In the genomic region with DNA sequence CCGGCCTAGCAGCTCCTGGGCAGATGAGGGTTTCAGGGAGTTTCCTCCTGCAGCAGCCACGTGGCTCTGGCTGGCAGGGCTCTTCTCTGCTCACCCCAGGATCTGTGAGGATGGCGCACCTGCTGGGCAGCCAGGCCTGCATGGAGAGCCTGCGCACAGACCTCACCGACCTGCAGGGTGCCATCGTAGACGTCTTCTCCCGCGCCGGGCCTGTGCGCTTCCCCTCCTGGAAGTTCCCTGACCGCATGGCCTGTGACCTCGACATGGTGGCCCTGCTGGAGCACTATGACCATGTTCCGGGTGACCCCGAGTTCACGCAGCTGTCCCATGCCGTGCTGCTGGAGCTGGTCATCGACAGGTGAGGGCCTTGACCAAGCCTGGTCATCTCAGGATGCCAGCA, we compare ENCODE assay signal across 25 cellular contexts.
"Had no signal": no experiment of that assay in that cellular context is flagged by ENCODE, and none has a peak within 500 bp of the region (broad histone marks: within the 10 kb centered on the region; RNA-seq: fewer than 3 reads in every experiment).

No MANE protein-coding gene starts in this region.

- H3K27me3 Mint-ChIP-seq: memory B cell, naive B cell had no signal

- H3K4me1 ChIP-seq: esophagus squamous epithelium, gastrocnemius medialis, heart right ventricle, left lung had no signal

- ATAC-seq: esophagus mucosa, gastrocnemius medialis, heart right ventricle, left cardiac atrium, left lung, left ventricle myocardium superior, mucosa of descending colon had no signal

- H3K27me3 ChIP-seq: dorsolateral prefrontal cortex, esophagus squamous epithelium, gastrocnemius medialis, heart right ventricle, left lung had no signal

- H3K36me3 Mint-ChIP-seq: mesothelial cell of epicardium, naive B cell had no signal

- H3K4me1 Mint-ChIP-seq: memory B cell had no signal

- H3K4me3 ChIP-seq: coronary artery, dorsolateral prefrontal cortex, esophagus squamous epithelium, gastrocnemius medialis, heart right ventricle, left lung, lung, mucosa of descending colon had no signal

- H3K27ac Mint-ChIP-seq: memory B cell, mesothelial cell of epicardium had no signal

- DNase-seq: dermis blood vessel endothelial cell; dorsolateral prefrontal cortex; effector CD4-positive, alpha-beta T cell; effector memory CD4-positive, alpha-beta T cell; erythroblast; esophagus squamous epithelium; foreskin fibroblast; foreskin melanocyte; gastrocnemius medialis; glutamatergic neuron; head of caudate nucleus; heart right ventricle; hippocampal formation; left cardiac atrium; left ventricle myocardium superior; mammary epithelial cell; mucosa of descending colon; naive B cell had no signal

- H3K9me3 Mint-ChIP-seq: memory B cell, mesothelial cell of epicardium, naive B cell had no signal

- H3K4me3 Mint-ChIP-seq: memory B cell, mesothelial cell of epicardium, naive B cell had no signal

- H3K9me3 ChIP-seq: esophagus squamous epithelium, gastrocnemius medialis, heart right ventricle, left lung, mucosa of descending colon had no signal

- H3K36me3 ChIP-seq: gastrocnemius medialis had no signal

- H3K27ac ChIP-seq: coronary artery, dorsolateral prefrontal cortex, epithelial cell of prostate, esophagus squamous epithelium, gastrocnemius medialis, heart right ventricle, left lung had no signal
